1 cellular context compared by ENCODE assay signal in the genomic region with DNA sequence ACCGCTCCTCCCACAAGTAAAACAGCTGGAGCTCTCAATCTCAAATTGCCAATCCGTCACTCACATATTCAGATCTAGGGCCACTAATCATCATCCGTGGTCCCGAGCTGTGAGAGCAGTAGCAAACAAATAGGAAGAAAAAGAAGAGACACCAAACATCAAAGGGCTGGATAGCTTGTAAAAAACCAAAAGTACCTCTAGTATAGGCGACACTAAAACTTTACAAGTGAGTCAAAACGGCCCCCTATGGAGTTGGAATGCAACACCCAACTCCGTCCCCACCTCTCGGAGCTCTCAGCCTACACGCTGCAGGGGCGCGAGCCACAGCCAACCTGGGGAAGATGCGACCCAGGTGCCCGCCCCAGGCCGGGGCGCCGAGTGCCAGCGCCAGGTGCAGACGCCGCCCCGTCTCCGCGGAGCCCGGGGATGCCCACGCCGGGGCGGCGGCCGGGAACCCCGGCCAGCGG.
TF ChIP-seq lines count a peak whose summit lies in the region.

No MANE protein-coding gene starts in this region.

TF ChIP-seq in K562, 482 proteins besides CTCF, POLR2A, EP300 and RAD21 (continued from another document and continues in another):
- no peak for TF ChIP-seq ZNF778 (CRISPR knock-in tag; IDR thresholded peaks at IDR 0.05)
- TF ChIP-seq, protein P1, sequence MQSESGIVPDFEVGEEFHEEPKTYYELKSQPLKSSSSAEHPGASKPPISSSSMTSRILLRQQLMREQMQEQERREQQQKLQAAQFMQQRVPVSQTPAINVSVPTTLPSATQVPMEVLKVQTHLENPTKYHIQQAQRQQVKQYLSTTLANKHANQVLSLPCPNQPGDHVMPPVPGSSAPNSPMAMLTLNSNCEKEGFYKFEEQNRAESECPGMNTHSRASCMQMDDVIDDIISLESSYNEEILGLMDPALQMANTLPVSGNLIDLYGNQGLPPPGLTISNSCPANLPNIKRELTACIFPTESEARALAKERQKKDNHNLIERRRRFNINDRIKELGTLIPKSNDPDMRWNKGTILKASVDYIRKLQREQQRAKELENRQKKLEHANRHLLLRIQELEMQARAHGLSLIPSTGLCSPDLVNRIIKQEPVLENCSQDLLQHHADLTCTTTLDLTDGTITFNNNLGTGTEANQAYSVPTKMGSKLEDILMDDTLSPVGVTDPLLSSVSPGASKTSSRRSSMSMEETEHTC (IDR thresholded peaks at IDR 0.05), result no peak
- 0 out of 2 replicates have a peak, but pooled peaks have one; percentile 13 for TF ChIP-seq LCOR (CRISPR knock-in tag; IDR thresholded peaks at IDR 0.05)
- TF ChIP-seq TFAM (CRISPR knock-in tag; conservative IDR thresholded peaks at IDR 0.05), result no peak
- TF ChIP-seq, protein P2, sequence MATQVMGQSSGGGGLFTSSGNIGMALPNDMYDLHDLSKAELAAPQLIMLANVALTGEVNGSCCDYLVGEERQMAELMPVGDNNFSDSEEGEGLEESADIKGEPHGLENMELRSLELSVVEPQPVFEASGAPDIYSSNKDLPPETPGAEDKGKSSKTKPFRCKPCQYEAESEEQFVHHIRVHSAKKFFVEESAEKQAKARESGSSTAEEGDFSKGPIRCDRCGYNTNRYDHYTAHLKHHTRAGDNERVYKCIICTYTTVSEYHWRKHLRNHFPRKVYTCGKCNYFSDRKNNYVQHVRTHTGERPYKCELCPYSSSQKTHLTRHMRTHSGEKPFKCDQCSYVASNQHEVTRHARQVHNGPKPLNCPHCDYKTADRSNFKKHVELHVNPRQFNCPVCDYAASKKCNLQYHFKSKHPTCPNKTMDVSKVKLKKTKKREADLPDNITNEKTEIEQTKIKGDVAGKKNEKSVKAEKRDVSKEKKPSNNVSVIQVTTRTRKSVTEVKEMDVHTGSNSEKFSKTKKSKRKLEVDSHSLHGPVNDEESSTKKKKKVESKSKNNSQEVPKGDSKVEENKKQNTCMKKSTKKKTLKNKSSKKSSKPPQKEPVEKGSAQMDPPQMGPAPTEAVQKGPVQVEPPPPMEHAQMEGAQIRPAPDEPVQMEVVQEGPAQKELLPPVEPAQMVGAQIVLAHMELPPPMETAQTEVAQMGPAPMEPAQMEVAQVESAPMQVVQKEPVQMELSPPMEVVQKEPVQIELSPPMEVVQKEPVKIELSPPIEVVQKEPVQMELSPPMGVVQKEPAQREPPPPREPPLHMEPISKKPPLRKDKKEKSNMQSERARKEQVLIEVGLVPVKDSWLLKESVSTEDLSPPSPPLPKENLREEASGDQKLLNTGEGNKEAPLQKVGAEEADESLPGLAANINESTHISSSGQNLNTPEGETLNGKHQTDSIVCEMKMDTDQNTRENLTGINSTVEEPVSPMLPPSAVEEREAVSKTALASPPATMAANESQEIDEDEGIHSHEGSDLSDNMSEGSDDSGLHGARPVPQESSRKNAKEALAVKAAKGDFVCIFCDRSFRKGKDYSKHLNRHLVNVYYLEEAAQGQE (CRISPR knock-in tag; IDR thresholded peaks at IDR 0.05; ENCODE audit: low read depth), result no peak
- TF ChIP-seq HDAC2 (IDR thresholded peaks at IDR 0.05), result 0 out of 2 replicates have a peak, but pooled peaks have one; percentile 12
- TF ChIP-seq MECOM (CRISPR knock-in tag; IDR thresholded peaks at IDR 0.05), result peak; percentile 19; the same call in 1 of the 2 replicates
- TF ChIP-seq, protein P3, sequence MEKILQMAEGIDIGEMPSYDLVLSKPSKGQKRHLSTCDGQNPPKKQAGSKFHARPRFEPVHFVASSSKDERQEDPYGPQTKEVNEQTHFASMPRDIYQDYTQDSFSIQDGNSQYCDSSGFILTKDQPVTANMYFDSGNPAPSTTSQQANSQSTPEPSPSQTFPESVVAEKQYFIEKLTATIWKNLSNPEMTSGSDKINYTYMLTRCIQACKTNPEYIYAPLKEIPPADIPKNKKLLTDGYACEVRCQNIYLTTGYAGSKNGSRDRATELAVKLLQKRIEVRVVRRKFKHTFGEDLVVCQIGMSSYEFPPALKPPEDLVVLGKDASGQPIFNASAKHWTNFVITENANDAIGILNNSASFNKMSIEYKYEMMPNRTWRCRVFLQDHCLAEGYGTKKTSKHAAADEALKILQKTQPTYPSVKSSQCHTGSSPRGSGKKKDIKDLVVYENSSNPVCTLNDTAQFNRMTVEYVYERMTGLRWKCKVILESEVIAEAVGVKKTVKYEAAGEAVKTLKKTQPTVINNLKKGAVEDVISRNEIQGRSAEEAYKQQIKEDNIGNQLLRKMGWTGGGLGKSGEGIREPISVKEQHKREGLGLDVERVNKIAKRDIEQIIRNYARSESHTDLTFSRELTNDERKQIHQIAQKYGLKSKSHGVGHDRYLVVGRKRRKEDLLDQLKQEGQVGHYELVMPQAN (IDR thresholded peaks at IDR 0.05; ENCODE audit: borderline replicate concordance), result peak; percentile 41; the same call in 1 of the 2 replicates
- TF ChIP-seq, protein P4, sequence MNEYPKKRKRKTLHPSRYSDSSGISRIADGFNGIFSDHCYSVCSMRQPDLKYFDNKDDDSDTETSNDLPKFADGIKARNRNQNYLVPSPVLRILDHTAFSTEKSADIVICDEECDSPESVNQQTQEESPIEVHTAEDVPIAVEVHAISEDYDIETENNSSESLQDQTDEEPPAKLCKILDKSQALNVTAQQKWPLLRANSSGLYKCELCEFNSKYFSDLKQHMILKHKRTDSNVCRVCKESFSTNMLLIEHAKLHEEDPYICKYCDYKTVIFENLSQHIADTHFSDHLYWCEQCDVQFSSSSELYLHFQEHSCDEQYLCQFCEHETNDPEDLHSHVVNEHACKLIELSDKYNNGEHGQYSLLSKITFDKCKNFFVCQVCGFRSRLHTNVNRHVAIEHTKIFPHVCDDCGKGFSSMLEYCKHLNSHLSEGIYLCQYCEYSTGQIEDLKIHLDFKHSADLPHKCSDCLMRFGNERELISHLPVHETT (CRISPR knock-in tag; conservative IDR thresholded peaks at IDR 0.05 in 1 of 2, IDR thresholded peaks at IDR 0.05 in 1 of 2), result no peak
- TF ChIP-seq, protein P5, sequence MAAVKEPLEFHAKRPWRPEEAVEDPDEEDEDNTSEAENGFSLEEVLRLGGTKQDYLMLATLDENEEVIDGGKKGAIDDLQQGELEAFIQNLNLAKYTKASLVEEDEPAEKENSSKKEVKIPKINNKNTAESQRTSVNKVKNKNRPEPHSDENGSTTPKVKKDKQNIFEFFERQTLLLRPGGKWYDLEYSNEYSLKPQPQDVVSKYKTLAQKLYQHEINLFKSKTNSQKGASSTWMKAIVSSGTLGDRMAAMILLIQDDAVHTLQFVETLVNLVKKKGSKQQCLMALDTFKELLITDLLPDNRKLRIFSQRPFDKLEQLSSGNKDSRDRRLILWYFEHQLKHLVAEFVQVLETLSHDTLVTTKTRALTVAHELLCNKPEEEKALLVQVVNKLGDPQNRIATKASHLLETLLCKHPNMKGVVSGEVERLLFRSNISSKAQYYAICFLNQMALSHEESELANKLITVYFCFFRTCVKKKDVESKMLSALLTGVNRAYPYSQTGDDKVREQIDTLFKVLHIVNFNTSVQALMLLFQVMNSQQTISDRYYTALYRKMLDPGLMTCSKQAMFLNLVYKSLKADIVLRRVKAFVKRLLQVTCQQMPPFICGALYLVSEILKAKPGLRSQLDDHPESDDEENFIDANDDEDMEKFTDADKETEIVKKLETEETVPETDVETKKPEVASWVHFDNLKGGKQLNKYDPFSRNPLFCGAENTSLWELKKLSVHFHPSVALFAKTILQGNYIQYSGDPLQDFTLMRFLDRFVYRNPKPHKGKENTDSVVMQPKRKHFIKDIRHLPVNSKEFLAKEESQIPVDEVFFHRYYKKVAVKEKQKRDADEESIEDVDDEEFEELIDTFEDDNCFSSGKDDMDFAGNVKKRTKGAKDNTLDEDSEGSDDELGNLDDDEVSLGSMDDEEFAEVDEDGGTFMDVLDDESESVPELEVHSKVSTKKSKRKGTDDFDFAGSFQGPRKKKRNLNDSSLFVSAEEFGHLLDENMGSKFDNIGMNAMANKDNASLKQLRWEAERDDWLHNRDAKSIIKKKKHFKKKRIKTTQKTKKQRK (IDR thresholded peaks at IDR 0.05; ENCODE audit: borderline replicate concordance, low read depth, low read length), result no peak
- peak; percentile 55 for TF ChIP-seq GATAD2B (IDR thresholded peaks at IDR 0.05; ENCODE audit: borderline replicate concordance)
- TF ChIP-seq ZKSCAN3 (CRISPR knock-in tag; IDR thresholded peaks at IDR 0.05), result no peak
- peak; percentile 63 for TF ChIP-seq CHD1 (IDR thresholded peaks at IDR 0.05; ENCODE audit: low read length)
- TF ChIP-seq SMARCB1 (IDR thresholded peaks at IDR 0.05; ENCODE audit: insufficient read length, low read depth), result no peak
- no peak for TF ChIP-seq ZNF408 (CRISPR knock-in tag; IDR thresholded peaks at IDR 0.05; ENCODE audit: low read depth)
- TF ChIP-seq ZNF354B (CRISPR knock-in tag; IDR thresholded peaks at IDR 0.05), result no peak
- peak; percentile 12 for TF ChIP-seq ETS2 (tag; IDR thresholded peaks at IDR 0.05; ENCODE audit: borderline replicate concordance, poor library complexity, severe bottlenecking)
- TF ChIP-seq SIX5 (IDR thresholded peaks at IDR 0.05; ENCODE audit: borderline replicate concordance in 1 of 2, insufficient read depth in 1 of 2, low read depth in 1 of 2, low read length in 2 of 2), result no peak
- no peak for TF ChIP-seq ETV1 (tag; conservative IDR thresholded peaks at IDR 0.05; ENCODE audit: low read depth)
- no peak for TF ChIP-seq ZNF212 (CRISPR knock-in tag; IDR thresholded peaks at IDR 0.05)
- TF ChIP-seq MBD2 (IDR thresholded peaks at IDR 0.05; ENCODE audit: borderline replicate concordance, low read depth), result no peak
- no peak for TF ChIP-seq MTA2 (IDR thresholded peaks at IDR 0.05; ENCODE audit: low read depth)
- TF ChIP-seq SAP30 (IDR thresholded peaks at IDR 0.05; ENCODE audit: borderline replicate concordance, insufficient read depth, low read depth, low read length, poor library complexity, severe bottlenecking), result peak; percentile 67
- no peak for TF ChIP-seq CBFA2T2 (conservative IDR thresholded peaks at IDR 0.05)
- peak; percentile 42; the same call in 1 of the 2 replicates for TF ChIP-seq LEF1 (IDR thresholded peaks at IDR 0.05)
- TF ChIP-seq XRCC5 (IDR thresholded peaks at IDR 0.05; ENCODE audit: low read depth, low read length), result no peak
- no peak for TF ChIP-seq YY1 (IDR thresholded peaks at IDR 0.05; ENCODE audit: borderline replicate concordance in 1 of 3, control insufficient read depth in 1 of 3, extremely low read depth in 1 of 3, insufficient read depth in 3 of 3, insufficient read length in 1 of 3, insufficient replicate concordance in 2 of 3, low read depth in 1 of 3, low read length in 2 of 3)
- no peak for TF ChIP-seq BRF1 (IDR thresholded peaks at IDR 0.05; ENCODE audit: borderline replicate concordance, extremely low read depth, insufficient read length)
- peak; percentile 20; the same call in 1 of the 2 replicates for TF ChIP-seq ZNF384 (IDR thresholded peaks at IDR 0.05; ENCODE audit: low read depth, low read length)
- TF ChIP-seq NONO (IDR thresholded peaks at IDR 0.05; ENCODE audit: low read depth in 2 of 2, low read length in 1 of 2), result 0 out of 4 replicates have a peak, but pooled peaks of 1 of the 2 experiments have one; percentile 9
- no peak for TF ChIP-seq CBFA2T3 (IDR thresholded peaks at IDR 0.05)
- TF ChIP-seq, protein P6, sequence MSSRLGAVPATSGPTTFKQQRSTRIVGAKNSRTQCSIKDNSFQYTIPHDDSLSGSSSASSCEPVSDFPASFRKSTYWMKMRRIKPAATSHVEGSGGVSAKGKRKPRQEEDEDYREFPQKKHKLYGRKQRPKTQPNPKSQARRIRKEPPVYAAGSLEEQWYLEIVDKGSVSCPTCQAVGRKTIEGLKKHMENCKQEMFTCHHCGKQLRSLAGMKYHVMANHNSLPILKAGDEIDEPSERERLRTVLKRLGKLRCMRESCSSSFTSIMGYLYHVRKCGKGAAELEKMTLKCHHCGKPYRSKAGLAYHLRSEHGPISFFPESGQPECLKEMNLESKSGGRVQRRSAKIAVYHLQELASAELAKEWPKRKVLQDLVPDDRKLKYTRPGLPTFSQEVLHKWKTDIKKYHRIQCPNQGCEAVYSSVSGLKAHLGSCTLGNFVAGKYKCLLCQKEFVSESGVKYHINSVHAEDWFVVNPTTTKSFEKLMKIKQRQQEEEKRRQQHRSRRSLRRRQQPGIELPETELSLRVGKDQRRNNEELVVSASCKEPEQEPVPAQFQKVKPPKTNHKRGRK (tag; IDR thresholded peaks at IDR 0.05), result no peak
- no peak for TF ChIP-seq NFATC3 (IDR thresholded peaks at IDR 0.05)
- TF ChIP-seq, protein P7, sequence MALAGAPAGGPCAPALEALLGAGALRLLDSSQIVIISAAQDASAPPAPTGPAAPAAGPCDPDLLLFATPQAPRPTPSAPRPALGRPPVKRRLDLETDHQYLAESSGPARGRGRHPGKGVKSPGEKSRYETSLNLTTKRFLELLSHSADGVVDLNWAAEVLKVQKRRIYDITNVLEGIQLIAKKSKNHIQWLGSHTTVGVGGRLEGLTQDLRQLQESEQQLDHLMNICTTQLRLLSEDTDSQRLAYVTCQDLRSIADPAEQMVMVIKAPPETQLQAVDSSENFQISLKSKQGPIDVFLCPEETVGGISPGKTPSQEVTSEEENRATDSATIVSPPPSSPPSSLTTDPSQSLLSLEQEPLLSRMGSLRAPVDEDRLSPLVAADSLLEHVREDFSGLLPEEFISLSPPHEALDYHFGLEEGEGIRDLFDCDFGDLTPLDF (CRISPR knock-in tag; IDR thresholded peaks at IDR 0.05), result peak; percentile 21
- TF ChIP-seq, protein P8, sequence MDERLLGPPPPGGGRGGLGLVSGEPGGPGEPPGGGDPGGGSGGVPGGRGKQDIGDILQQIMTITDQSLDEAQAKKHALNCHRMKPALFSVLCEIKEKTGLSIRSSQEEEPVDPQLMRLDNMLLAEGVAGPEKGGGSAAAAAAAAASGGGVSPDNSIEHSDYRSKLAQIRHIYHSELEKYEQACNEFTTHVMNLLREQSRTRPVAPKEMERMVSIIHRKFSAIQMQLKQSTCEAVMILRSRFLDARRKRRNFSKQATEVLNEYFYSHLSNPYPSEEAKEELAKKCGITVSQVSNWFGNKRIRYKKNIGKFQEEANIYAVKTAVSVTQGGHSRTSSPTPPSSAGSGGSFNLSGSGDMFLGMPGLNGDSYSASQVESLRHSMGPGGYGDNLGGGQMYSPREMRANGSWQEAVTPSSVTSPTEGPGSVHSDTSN (CRISPR knock-in tag; IDR thresholded peaks at IDR 0.05; ENCODE audit: low read depth), result no peak
- TF ChIP-seq, protein P8 (tag; conservative IDR thresholded peaks at IDR 0.05; ENCODE audit: low read depth), result 0 out of 2 replicates have a peak, but pooled peaks have one; percentile 28
- no peak for TF ChIP-seq XRCC3 (IDR thresholded peaks at IDR 0.05)
- no peak for TF ChIP-seq ZNF830 (CRISPR knock-in tag; IDR thresholded peaks at IDR 0.05)
- TF ChIP-seq, protein P9, sequence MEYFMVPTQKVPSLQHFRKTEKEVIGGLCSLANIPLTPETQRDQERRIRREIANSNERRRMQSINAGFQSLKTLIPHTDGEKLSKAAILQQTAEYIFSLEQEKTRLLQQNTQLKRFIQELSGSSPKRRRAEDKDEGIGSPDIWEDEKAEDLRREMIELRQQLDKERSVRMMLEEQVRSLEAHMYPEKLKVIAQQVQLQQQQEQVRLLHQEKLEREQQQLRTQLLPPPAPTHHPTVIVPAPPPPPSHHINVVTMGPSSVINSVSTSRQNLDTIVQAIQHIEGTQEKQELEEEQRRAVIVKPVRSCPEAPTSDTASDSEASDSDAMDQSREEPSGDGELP (CRISPR knock-in tag; IDR thresholded peaks at IDR 0.05; ENCODE audit: borderline replicate concordance), result peak; percentile 40; the same call in 1 of the 2 replicates
- TF ChIP-seq RBM25 (IDR thresholded peaks at IDR 0.05; ENCODE audit: low read depth, low read length, severe bottlenecking), result no peak
- 0 out of 2 replicates have a peak, but pooled peaks have one; percentile 26 for TF ChIP-seq OTX1 (CRISPR knock-in tag; IDR thresholded peaks at IDR 0.05)
